ENCODE assay signal across 26 cellular contexts in genomic region chr6:95648636-95649035, GRCh38.
DNase-seq lines count a peak whose midpoint lies in the region; FAIRE-seq and TF ChIP-seq lines count a peak whose summit lies in the region.
"Had no signal": no experiment of that assay in that cellular context is flagged by ENCODE, and none has a peak within 500 bp of the region (broad histone marks: within the 10 kb centered on the region; RNA-seq: fewer than 3 reads in every experiment).

No MANE protein-coding gene starts in this region.

- no peak overlapping the region for H3K56ac ChIP-seq in H9 (ENCODE audit: insufficient read length, low read depth, low read length)

- CTCF ChIA-PET in Calu3 (lab: Charles Lee): no interaction called here

- no peak overlapping the region for H3K14ac ChIP-seq in H9 (ENCODE audit: insufficient read depth, low read length)

- no peak overlapping the region for H3K23ac ChIP-seq in H9 (ENCODE audit: insufficient read length, low read depth, low read length)

- H3T11ph ChIP-seq in H9 (ENCODE audit: low read length): no peak overlapping the region

- no peak for TF ChIP-seq POLR2A in GM12891 (IDR thresholded peaks at IDR 0.05; ENCODE audit: low read depth, low read length)

- no CpG with 5 or more reads among the region's 2 CpGs for WGBS in H9 (ENCODE audit: extremely low coverage, insufficient read length, low lambda C conversion rate)

- H2BK20ac ChIP-seq in H9 (ENCODE audit: low read depth, low read length, poor library complexity, severe bottlenecking): no peak overlapping the region

- H3K27ac Mint-ChIP-seq in Calu3 (ENCODE audit: unreplicated experiment) (no peak overlapping the region), H9 (no peak overlapping the region)
- H3K27ac Mint-ChIP-seq: activated CD4-positive, alpha-beta T cell treated with anti-CD3 and anti-CD28 coated beads, Interleukin-2, amount 10 ng/mL, durations not matched to agents 24 days and 14 days; brain; immature natural killer cell had no signal

- no peak overlapping the region for H4K91ac ChIP-seq in H9 (ENCODE audit: insufficient read length, low read depth, low read length)

- no peak overlapping the region for H2BK12ac ChIP-seq in H9 (ENCODE audit: insufficient read length, low read depth, low read length)

- H4K8ac ChIP-seq in H9 (replicated peaks; ENCODE audit: insufficient read length, low read depth, low read length): no peak overlapping the region

- no peaks in the 10 kb centered on the region for H3K79me1 ChIP-seq in H9 (ENCODE audit: insufficient read depth, low read depth, low read length, poor library complexity, severe bottlenecking)

- no peak overlapping the region for H2BK120ac ChIP-seq in H9 (ENCODE audit: low read depth, low read length, poor library complexity, severe bottlenecking)

- no peaks in the 10 kb centered on the region for H3K79me2 ChIP-seq in H9 (ENCODE audit: insufficient read depth, low read length)

- TF ChIP-seq CTCF in Calu3 (IDR thresholded peaks at IDR 0.05; ENCODE audit: unreplicated experiment) (no peak), H9 (conservative IDR thresholded peaks at IDR 0.05) (peak; percentile 61), epithelial cell of proximal tubule (conservative IDR thresholded peaks at IDR 0.05; ENCODE audit: low read depth, low read length) (peak; percentile 6)

- no peak overlapping the region for H2BK15ac ChIP-seq in H9 (ENCODE audit: low read depth, low read length)

- H3K9me3 ChIP-seq in H9 (ENCODE audit: control insufficient read depth, low read depth, low read length): no peaks in the 10 kb centered on the region
- H3K9me3 ChIP-seq: mucosa of descending colon, neutrophil had no signal

- no peak overlapping the region for H4K5ac ChIP-seq in H9 (ENCODE audit: insufficient read length, low read depth, low read length)

- no peak overlapping the region for H2BK5ac ChIP-seq in H9 (ENCODE audit: insufficient read length, low read length)

- DNase-seq in Calu3 (peak; percentile 2), H9 (no peak), NCI-H524 treated with DMSO at 0.1 percent for 48 hours (lab: John Stamatoyannopoulos, UW) (peak; percentile 52), epithelial cell of proximal tubule (ENCODE audit: low read depth) (no peak), GM12891 (ENCODE audit: insufficient read length, low spot score) (no peak), putamen (ENCODE audit: low spot score) (no peak)
- DNase-seq in activated CD4-positive, alpha-beta T cell treated with anti-CD3 and anti-CD28 coated beads, Interleukin-2, amount 50 U/mL, for 1 hour: no peak
- DNase-seq: activated CD4-positive, alpha-beta T cell treated with anti-CD3 and anti-CD28 coated beads, Interleukin-2, amount 10 ng/mL, durations not matched to agents 24 days and 14 days; activated CD8-positive, alpha-beta memory T cell treated with anti-CD3 and anti-CD28 coated beads, Interleukin-2, amount 50 U/mL, for 4 hours; activated effector memory CD4-positive, alpha-beta T cell treated with Interleukin-2 at 50 U/mL for 16 hours; EL; GM23248; head of caudate nucleus; immature natural killer cell; left ventricle myocardium superior; mucosa of descending colon; MV-4-11; NCI-H1930; NCI-H446 treated with DMSO at 0.1 percent for 48 hours; stimulated activated CD4-positive, alpha-beta T cell treated with anti-CD3 and anti-CD28 coated beads, Interleukin-2, amount 100 ng/mL, for 48 hours; stimulated activated naive CD4-positive, alpha-beta T cell treated with Interleukin-2 at 50 U/mL for 16 hours had no signal

- H3K4me2 ChIP-seq in H9 (ENCODE audit: insufficient read depth, insufficient read length, low read length): no peak overlapping the region
- H3K4me2 ChIP-seq: smooth muscle cell had no signal

- no peaks in the 10 kb centered on the region for H3K36me3 Mint-ChIP-seq in Calu3 (ENCODE audit: insufficient read depth, unreplicated experiment)
- peaks cover 14 to 39% (median 15%) of the 10 kb centered on the region in 3 experiments for H3K36me3 Mint-ChIP-seq in H9 (ENCODE audit: insufficient read depth in 1 of 3, low read depth in 3 of 3)
- H3K36me3 Mint-ChIP-seq: brain, immature natural killer cell had no signal

- no peak overlapping the region for H3K4me3 ChIP-seq in epithelial cell of proximal tubule (ENCODE audit: low read depth, low read length)
- H3K4me3 ChIP-seq: GM23248, mucosa of descending colon, smooth muscle cell, tibial nerve had no signal

- H3K4me1 Mint-ChIP-seq in Calu3 (ENCODE audit: low read depth, unreplicated experiment): no peaks in the 10 kb centered on the region
- peaks cover 28% of the 10 kb centered on the region in 2 experiments for H3K4me1 Mint-ChIP-seq in H9
- H3K4me1 Mint-ChIP-seq: activated CD4-positive, alpha-beta T cell treated with anti-CD3 and anti-CD28 coated beads, Interleukin-2, amount 10 ng/mL, durations not matched to agents 24 days and 14 days; brain; immature natural killer cell had no signal

- no peak overlapping the region for H3K18ac ChIP-seq in H9 (ENCODE audit: insufficient read length, low read depth, low read length)

- no peak overlapping the region for H3K4ac ChIP-seq in H9 (ENCODE audit: low read depth, low read length)

- FAIRE-seq in GM12891 (lab: Jason Lieb, UNC): no peak
- FAIRE-seq: colon had no signal

- no TSS peak for BruUV-seq in Calu3 (replicated peaks; lab: Mats Ljungman, UMichigan)

- no peaks in the 10 kb centered on the region; the same call in 1 of the 2 replicates for H3K4me1 ChIP-seq in H9 (ENCODE audit: insufficient read depth, low read length)
- H3K4me1 ChIP-seq: tibial nerve had no signal

- H3K4me3 Mint-ChIP-seq in Calu3 (ENCODE audit: low read depth, unreplicated experiment): no peak overlapping the region
- H3K4me3 Mint-ChIP-seq in H9: no peak overlapping the region
- H3K4me3 Mint-ChIP-seq: activated CD4-positive, alpha-beta T cell treated with anti-CD3 and anti-CD28 coated beads, Interleukin-2, amount 10 ng/mL, durations not matched to agents 24 days and 14 days; brain; immature natural killer cell had no signal

- no peak overlapping the region for H2AFZ ChIP-seq in H9 (ENCODE audit: low read length)
- H2AFZ ChIP-seq: GM23248 had no signal

- no peaks in the 10 kb centered on the region for H4K20me1 ChIP-seq in H9 (ENCODE audit: control insufficient read depth, insufficient read depth, insufficient read length)

- intact Hi-C loops in Calu3 (cut with micrococcal nuclease; ENCODE audit: unreplicated experiment): no loop called here

- H3K27me3 Mint-ChIP-seq in Calu3 (ENCODE audit: unreplicated experiment) (no peaks in the 10 kb centered on the region), H9 (ENCODE audit: low read depth) (no peaks in the 10 kb centered on the region)
- H3K27me3 Mint-ChIP-seq: activated CD4-positive, alpha-beta T cell treated with anti-CD3 and anti-CD28 coated beads, Interleukin-2, amount 10 ng/mL, durations not matched to agents 24 days and 14 days; brain had no signal

- H3K27ac ChIP-seq in H9 (ENCODE audit: insufficient read length, low read depth, low read length): no peak overlapping the region
- H3K27ac ChIP-seq: GM23248, neutrophil, tibial nerve had no signal

- no peak overlapping the region for H2AK5ac ChIP-seq in H9 (ENCODE audit: insufficient read length, low read length)

- H3K9me3 Mint-ChIP-seq in Calu3 (ENCODE audit: low read depth, unreplicated experiment) (peaks cover 11% of the 10 kb centered on the region), H9 (peaks cover 15 to 20% of the 10 kb centered on the region in 2 experiments)
- H3K9me3 Mint-ChIP-seq: activated CD4-positive, alpha-beta T cell treated with anti-CD3 and anti-CD28 coated beads, Interleukin-2, amount 10 ng/mL, durations not matched to agents 24 days and 14 days had no signal

- H3K23me2 ChIP-seq in H9 (ENCODE audit: insufficient read length, low read depth, low read length, poor library complexity, severe bottlenecking): no peaks in the 10 kb centered on the region

- no peak overlapping the region for H3K9ac ChIP-seq in H9 (ENCODE audit: extremely low read depth, insufficient read length, low read length)
- H3K9ac ChIP-seq: GM23248 had no signal

- H3K27me3 ChIP-seq in H9 (ENCODE audit: insufficient read depth, low read length): no peaks in the 10 kb centered on the region
- H3K27me3 ChIP-seq: neutrophil, tibial nerve had no signal

TF ChIP-seq in GM12891, 5 proteins besides CTCF, POLR2A, EP300 and RAD21:
- no peak for TF ChIP-seq PAX5 (IDR thresholded peaks at IDR 0.05; ENCODE audit: insufficient read depth, low read length, severe bottlenecking)
- no peak for TF ChIP-seq POU2F2 (IDR thresholded peaks at IDR 0.05; ENCODE audit: low read depth, low read length)
- TF ChIP-seq POLR2AphosphoS5 (IDR thresholded peaks at IDR 0.05; ENCODE audit: low read depth, low read length): no peak
- no peak for TF ChIP-seq SPI1 (IDR thresholded peaks at IDR 0.05; ENCODE audit: low read depth, low read length)
- TF ChIP-seq TAF1 (IDR thresholded peaks at IDR 0.05; ENCODE audit: low read depth, low read length): no peak
TF ChIP-seq in GM12891: peak in this region for 0.

Comparison
In these comparisons a context has a peak if more than half of its experiments do, and no peak if none do; other contexts are left out.
1. DNase-seq: peak in Calu3 (single experiment) and NCI-H524 treated with DMSO at 0.1 percent for 48 hours (single experiment); none in H9 (single experiment), epithelial cell of proximal tubule (single experiment), GM12891 (single experiment), activated CD4-positive, alpha-beta T cell treated with anti-CD3 and anti-CD28 coated beads, Interleukin-2, amount 50 U/mL, for 1 hour (single experiment) and putamen (single experiment).